Comparison of ENCODE assay signal across 16 cellular contexts in genomic region chr22:15687676-15688075, GRCh38. TPM values are rescaled to one million over a fixed set of nuclear protein-coding genes. Genes with fewer than 3 reads are reported as not detected.
"Had no signal": no experiment of that assay in that cellular context is flagged by ENCODE, and none has a peak within 500 bp of the region (broad histone marks: within the 10 kb centered on the region; RNA-seq: fewer than 3 reads in every experiment).

No MANE protein-coding gene starts in this region.

RNA-seq across cellular contexts. Expression of gene POTEH, which starts 2.1 kb away (rescaled TPM):
- total RNA-seq: activated B cell treated with CpG ODN at 0.5 μM for 24 hours; activated CD4-positive, alpha-beta memory T cell treated with anti-CD3 and anti-CD28 coated beads for 36 hours; activated CD4-positive, alpha-beta T cell treated with anti-CD3 and anti-CD28 coated beads, Interleukin-2, amount 10 ng/mL, durations not matched to agents 24 days and 14 days; activated CD8-positive, alpha-beta memory T cell treated with anti-CD3 and anti-CD28 coated beads for 36 hours; activated CD8-positive, alpha-beta T cell treated with anti-CD3 and anti-CD28 coated beads for 36 hours; activated naive CD4-positive, alpha-beta T cell treated with anti-CD3 and anti-CD28 coated beads for 36 hours; activated naive CD4-positive, alpha-beta T cell treated with anti-CD3 and anti-CD28 coated beads, Interleukin-2, amount 50 U/mL, for 72 hours; activated naive CD8-positive, alpha-beta T cell treated with anti-CD3 and anti-CD28 coated beads for 36 hours; activated T-helper 2 cell treated with anti-CD3 and anti-CD28 coated beads, Interferon-gamma antibody, Interleukin-2, Interleukin-4, amounts not matched to agents 10 μg/mL and 5 μg/mL and 100 μg/mL, durations not matched to agents 14 hours and 24 hours and 36 hours; adrenal gland; aorta; astrocyte; body of pancreas; breast epithelium; cardiac septum; cerebellum had no signal
